In genomic region chr11:78417888-78418583, GRCh38 we compare ENCODE assay signal across 9 cellular contexts. TPM values are rescaled to one million over a fixed set of nuclear protein-coding genes. Genes with fewer than 3 reads are reported as not detected.
DNase-seq lines count a peak whose midpoint lies in the region; ATAC-seq, FAIRE-seq and TF ChIP-seq lines count a peak whose summit lies in the region.
"Had no signal": no experiment of that assay in that cellular context is flagged by ENCODE, and none has a peak within 500 bp of the region (broad histone marks: within the 10 kb centered on the region; RNA-seq: fewer than 3 reads in every experiment).

No MANE protein-coding gene starts in this region.

- peak overlapping the region; percentile 70 for H2AFZ ChIP-seq in keratinocyte (ENCODE audit: control insufficient read depth, low read length)

- peak overlapping the region; percentile 74 for H3K9ac ChIP-seq in keratinocyte (ENCODE audit: control insufficient read depth, extremely low read depth, insufficient read depth, low read length)

- no peaks in the 10 kb centered on the region for H3K9me3 ChIP-seq in keratinocyte (ENCODE audit: control insufficient read depth, low read depth, low read length)

- peak overlapping the region; percentile 49 to 62 (median 56) for H3K4me3 ChIP-seq in keratinocyte (ENCODE audit: control insufficient read depth in 2 of 3, extremely low read depth in 1 of 3, insufficient read depth in 2 of 3, low read depth in 1 of 3, low read length in 3 of 3)

- H3K27ac Mint-ChIP-seq in WTC11, result peak overlapping the region; percentile 29; the same call in 1 of the 2 replicates

- peaks cover 20% of the 10 kb centered on the region for H3K4me1 ChIP-seq in keratinocyte (ENCODE audit: control insufficient read depth, extremely low read depth, insufficient read depth, low read length)

- H3K36me3 Mint-ChIP-seq in WTC11, result no peaks in the 10 kb centered on the region

- TF ChIP-seq CTCF in WTC11 (IDR thresholded peaks at IDR 0.05), result no peak
- TF ChIP-seq CTCF in keratinocyte (optimal IDR thresholded peaks at IDR 0.05 in 1 of 3, IDR thresholded peaks at IDR 0.05 in 1 of 3, conservative IDR thresholded peaks at IDR 0.05 in 1 of 3; ENCODE audit: extremely low read depth in 1 of 3, insufficient read depth in 2 of 3, low read length in 3 of 3), result peak in 1 of 3 experiments; percentile 2

- peak overlapping the region; percentile 86 for H3K4me2 ChIP-seq in keratinocyte (ENCODE audit: control insufficient read depth, extremely low read depth, insufficient read depth, low read depth, low read length)

- peak overlapping the region; percentile 86 for H3K27ac ChIP-seq in caudate nucleus (ENCODE audit: low read depth, low read length)
- no peak overlapping the region for H3K27ac ChIP-seq in keratinocyte (ENCODE audit: control insufficient read depth, insufficient read depth, low read length)

- H3K79me2 ChIP-seq in keratinocyte (ENCODE audit: control insufficient read depth, insufficient read depth, low read length), result no peaks in the 10 kb centered on the region

- CTCF ChIA-PET in WTC11 (lab: Charles Lee), result interaction anchor here (1.7 to 4.0 kb wide), 4 partner anchors 14 to 230 kb away, joined by 7 to 33 read pairs (median 16); partner anchors contain the start of genes KCTD21 and USP35

- H3K4me3 Mint-ChIP-seq in WTC11, result peak overlapping the region; percentile 82

- no peaks in the 10 kb centered on the region for H4K20me1 ChIP-seq in keratinocyte (ENCODE audit: control insufficient read depth, extremely low read depth, insufficient read depth, low read length)

- no peaks in the 10 kb centered on the region for H3K9me3 Mint-ChIP-seq in WTC11

- H3K27me3 ChIP-seq in keratinocyte (ENCODE audit: control insufficient read depth, extremely low read depth, insufficient read depth, low read length), result peaks cover 13% of the 10 kb centered on the region

- no peaks in the 10 kb centered on the region for H3K9me1 ChIP-seq in keratinocyte (ENCODE audit: control insufficient read depth, extremely low read depth, insufficient read depth, low read length)

- peaks cover 26% of the 10 kb centered on the region for H3K27me3 Mint-ChIP-seq in WTC11 (ENCODE audit: low read depth)

- POLR2A ChIA-PET in WTC11 (lab: Charles Lee), result interaction anchor here (0.6 to 1.0 kb wide), 5 partner anchors 35 to 619 kb away, joined by 3 to 8 read pairs (median 3); partner anchors contain the start of genes KCTD21 and NARS2

- FAIRE-seq in keratinocyte (lab: Jason Lieb, UNC), result no peak
- FAIRE-seq: A204.1 had no signal

- peaks cover 34% of the 10 kb centered on the region for H3K4me1 Mint-ChIP-seq in WTC11

- ATAC-seq in HG02938 (IDR thresholded peaks at IDR 0.05; ENCODE audit: unreplicated experiment) (peak; percentile 35), WTC11 (peak; percentile 52; the same call in 1 of the 2 replicates)

- dilution Hi-C loops in keratinocyte (cut with MboI; ENCODE audit: extremely low pct_ligation_motif_present, low sequenced_read_pairs), result no loop called here

- DNase-seq in NCI-H1436 (lab: John Stamatoyannopoulos, UW) (peak; percentile 84), NCI-H1436 treated with DMSO at 0.1 percent for 48 hours (lab: John Stamatoyannopoulos, UW) (no peak), NCI-H2107 treated with DMSO at 0.1 percent for 48 hours (lab: John Stamatoyannopoulos, UW; ENCODE audit: unreplicated experiment) (peak; percentile 32), WTC11 (ENCODE audit: low spot score) (peak; percentile 79), caudate nucleus (lab: John Stamatoyannopoulos, UW) (peak in 57 of 61 donors; percentile 10 to 86 (median 68)), keratinocyte (ENCODE audit: low read depth, low spot score) (no peak)
- peak; percentile 40 to 63 (median 41) for DNase-seq in stimulated activated CD4-positive, alpha-beta T cell treated with anti-CD3 and anti-CD28 coated beads, Interleukin-12 subunit alpha, Interleukin-12 subunit beta, amount 100 ng/mL, for 48 hours (ENCODE audit: low read depth in 2 of 3, low spot score in 1 of 3)

- H3K36me3 ChIP-seq in keratinocyte (ENCODE audit: control insufficient read depth in 2 of 2, extremely low read depth in 1 of 2, insufficient read depth in 2 of 2, low read length in 2 of 2), result no peaks in the 10 kb centered on the region

TF ChIP-seq in WTC11, 78 proteins besides CTCF, POLR2A, EP300 and RAD21 (continues in another document):
- peak; percentile 68; the same call in 1 of the 2 replicates for TF ChIP-seq FOXP1 (CRISPR knock-in tag; IDR thresholded peaks at IDR 0.05; ENCODE audit: borderline replicate concordance)
- TF ChIP-seq MAX (CRISPR knock-in tag; IDR thresholded peaks at IDR 0.05), result peak; percentile 21; the same call in 1 of the 2 replicates
- 0 out of 2 replicates have a peak, but pooled peaks have one; percentile 24 for TF ChIP-seq PRDM15 (CRISPR knock-in tag; IDR thresholded peaks at IDR 0.05)
- no peak for TF ChIP-seq USF1 (CRISPR knock-in tag; IDR thresholded peaks at IDR 0.05)
- TF ChIP-seq ETV6 (CRISPR knock-in tag; IDR thresholded peaks at IDR 0.05), result peak; percentile 80; the same call in 1 of the 2 replicates
- TF ChIP-seq NFATC4 (CRISPR knock-in tag; IDR thresholded peaks at IDR 0.05), result peak; percentile 19; the same call in 1 of the 2 replicates
- no peak for TF ChIP-seq PREB (CRISPR knock-in tag; IDR thresholded peaks at IDR 0.05; ENCODE audit: borderline replicate concordance)
- no peak for TF ChIP-seq ZNF416 (CRISPR knock-in tag; IDR thresholded peaks at IDR 0.05)
- no peak for TF ChIP-seq TP53 (CRISPR knock-in tag; IDR thresholded peaks at IDR 0.05)
- TF ChIP-seq CDX4 (CRISPR knock-in tag; IDR thresholded peaks at IDR 0.05; ENCODE audit: borderline replicate concordance), result no peak
- no peak for TF ChIP-seq ESRRA (CRISPR knock-in tag; IDR thresholded peaks at IDR 0.05; ENCODE audit: borderline replicate concordance)
- TF ChIP-seq EMX1 (CRISPR knock-in tag; IDR thresholded peaks at IDR 0.05), result peak; percentile 74; the same call in 1 of the 2 replicates

RNA-seq across cellular contexts. Expression of gene GAB2, which starts 0.4 kb away (rescaled TPM):
- 8.5 to 10.6 TPM (median 9.7 TPM) in 3 replicates for total RNA-seq in WTC11 (2021)
- 0.36 to 1.2 TPM (median 0.68 TPM) in 3 replicates for polyA plus RNA-seq in keratinocyte
- polyA plus RNA-seq in keratinocyte (2011; ENCODE audit: low read depth), result 2.2 TPM
- polyA plus RNA-seq in keratinocyte (2011; cell fraction: cytosol; rRNA removed), result 0.94 and 1.3 TPM in 2 replicates
- 2.8 TPM in 2 replicates for polyA plus RNA-seq in keratinocyte (2011; cell fraction: nucleus; rRNA removed)
- 0.40 and 5.0 TPM in 2 replicates for polyA plus RNA-seq in keratinocyte (2012; ENCODE audit: low replicate concordance)
- 0.74 to 3.8 TPM (median 3.7 TPM) in 3 replicates for polyA minus RNA-seq in keratinocyte
- 1.7 TPM for polyA minus RNA-seq in keratinocyte (2011; cell fraction: cytosol; rRNA and poly(A)+ RNA removed)
- polyA minus RNA-seq in keratinocyte (2011; cell fraction: nucleus; rRNA and poly(A)+ RNA removed), result 1.8 and 2.6 TPM in 2 replicates

Comparison
In these comparisons a context has a peak if more than half of its experiments do, and no peak if none do; other contexts are left out.
1. DNase-seq: peak in NCI-H1436 (single experiment), NCI-H2107 treated with DMSO at 0.1 percent for 48 hours (single experiment), WTC11 (single experiment), caudate nucleus (57 of 61) and stimulated activated CD4-positive, alpha-beta T cell treated with anti-CD3 and anti-CD28 coated beads, Interleukin-12 subunit alpha, Interleukin-12 subunit beta, amount 100 ng/mL, for 48 hours (3 of 3); none in NCI-H1436 treated with DMSO at 0.1 percent for 48 hours (single experiment) and keratinocyte (single experiment).